In genomic region chr2:222318026-222318711, GRCh38 we compare ENCODE assay signal across 8 cellular contexts. TPM values are rescaled to one million over a fixed set of nuclear protein-coding genes. Genes with fewer than 3 reads are reported as not detected.
DNase-seq lines count a peak whose midpoint lies in the region; FAIRE-seq and TF ChIP-seq lines count a peak whose summit lies in the region.

No MANE protein-coding gene starts in this region.

- H3K79me2 ChIP-seq in keratinocyte (ENCODE audit: control insufficient read depth, insufficient read depth, low read length): no peaks in the 10 kb centered on the region

- no peak overlapping the region for H3K9ac ChIP-seq in keratinocyte (ENCODE audit: control insufficient read depth, extremely low read depth, insufficient read depth, low read length)

- in situ Hi-C loops in HAP-1 (cut with MboI; ENCODE audit: low sequenced_read_pairs): loop anchor here (25.0 kb wide), 2 partner anchors 244 to 256 kb away; no protein-coding TSS in a partner anchor

- intact Hi-C loops in A673 (cut with micrococcal nuclease; ENCODE audit: unreplicated experiment): loop anchor here (1.0 to 5.0 kb wide), 4 partner anchors 164 to 295 kb away; no protein-coding TSS in a partner anchor

- peak; percentile 68 for FAIRE-seq in keratinocyte (lab: Jason Lieb, UNC)

- dilution Hi-C loops in keratinocyte (cut with MboI; ENCODE audit: extremely low pct_ligation_motif_present, low sequenced_read_pairs): no loop called here

- H3K9me1 ChIP-seq in keratinocyte (ENCODE audit: control insufficient read depth, extremely low read depth, insufficient read depth, low read length): no peaks in the 10 kb centered on the region

- H4K20me1 ChIP-seq in keratinocyte (ENCODE audit: control insufficient read depth, extremely low read depth, insufficient read depth, low read length): peaks cover 2% of the 10 kb centered on the region

- H3K4me1 ChIP-seq in A673 (ENCODE audit: insufficient read depth, low read length, poor library complexity, severe bottlenecking) (peaks cover 23% of the 10 kb centered on the region), HAP-1 (no peaks in the 10 kb centered on the region; the same call in 1 of the 2 replicates), keratinocyte (ENCODE audit: control insufficient read depth, extremely low read depth, insufficient read depth, low read length) (peaks cover 8% of the 10 kb centered on the region)

- H3K4me3 ChIP-seq in A673 (ENCODE audit: low read depth, low read length, poor library complexity, severe bottlenecking) (peak overlapping the region; percentile 58), HAP-1 (peak overlapping the region; percentile 23), keratinocyte (ENCODE audit: control insufficient read depth in 2 of 3, extremely low read depth in 1 of 3, insufficient read depth in 2 of 3, low read depth in 1 of 3, low read length in 3 of 3) (peak overlapping the region; percentile 7 to 60 (median 58))

- POLR2A ChIA-PET in A673 (lab: Charles Lee; ENCODE audit: low non-redundant PET) (interaction anchor here (0.5 kb wide), 1 partner anchor 172 kb away, joined by 7 read pairs; no protein-coding TSS in a partner anchor), GM10248 (lab: Yijun Ruan, JAX) (no interaction called here)

- H3K4me2 ChIP-seq in keratinocyte (ENCODE audit: control insufficient read depth, extremely low read depth, insufficient read depth, low read depth, low read length): peak overlapping the region; percentile 84

- DNase-seq in A673 (ENCODE audit: low spot score) (peak; percentile 86), GM10248 (ENCODE audit: extremely low spot score) (peak; percentile 78), HAP-1 (ENCODE audit: low spot score in 2 of 2) (peak; percentile 45 to 75), Kasumi-1 (lab: John Stamatoyannopoulos, UW) (peak; percentile 45 to 50), RPMI8226 (peak; percentile 65), keratinocyte (ENCODE audit: low read depth, low spot score) (no peak), smooth muscle cell of the brain vasculature (ENCODE audit: low read depth, low spot score) (peak; percentile 15)
- DNase-seq in central memory CD4-positive, alpha-beta T cell: peak; percentile 44

- peak overlapping the region; percentile 35 for H2AFZ ChIP-seq in keratinocyte (ENCODE audit: control insufficient read depth, low read length)

- BruUV-seq in A673 (replicated peaks; lab: Mats Ljungman, UMichigan): no TSS peak

- H3K27me3 ChIP-seq in A673 (replicated peaks; ENCODE audit: insufficient read depth, low read depth, low read length, poor library complexity) (no peaks in the 10 kb centered on the region), HAP-1 (ENCODE audit: low read depth) (peaks cover 51% of the 10 kb centered on the region), keratinocyte (ENCODE audit: control insufficient read depth, extremely low read depth, insufficient read depth, low read length) (peaks cover 57% of the 10 kb centered on the region)

- TF ChIP-seq CTCF in A673 (conservative IDR thresholded peaks at IDR 0.05; ENCODE audit: low read depth, low read length) (peak; percentile 70), GM10248 (IDR thresholded peaks at IDR 0.05; ENCODE audit: control extremely low read depth, extremely low read depth, low read depth, missing control alignments) (peak; percentile 64), keratinocyte (optimal IDR thresholded peaks at IDR 0.05 in 1 of 3, IDR thresholded peaks at IDR 0.05 in 1 of 3, conservative IDR thresholded peaks at IDR 0.05 in 1 of 3; ENCODE audit: extremely low read depth in 1 of 3, insufficient read depth in 2 of 3, low read length in 3 of 3) (peak; percentile 35 to 47 (median 40))

- H3K9me3 ChIP-seq in A673 (ENCODE audit: low read depth, low read length, poor library complexity, severe bottlenecking): no peaks in the 10 kb centered on the region
- no peaks in the 10 kb centered on the region for H3K9me3 ChIP-seq in HAP-1
- no peaks in the 10 kb centered on the region for H3K9me3 ChIP-seq in keratinocyte (ENCODE audit: control insufficient read depth, low read depth, low read length)

- H3K36me3 ChIP-seq in A673 (ENCODE audit: insufficient read depth, low read length, poor library complexity, severe bottlenecking) (no peaks in the 10 kb centered on the region), HAP-1 (replicated peaks) (no peaks in the 10 kb centered on the region), keratinocyte (ENCODE audit: control insufficient read depth in 2 of 2, extremely low read depth in 1 of 2, insufficient read depth in 2 of 2, low read length in 2 of 2) (no peaks in the 10 kb centered on the region)

- CTCF ChIA-PET in A673 (lab: Charles Lee): interaction anchor here (0.5 to 1.9 kb wide), 18 partner anchors 11 to 337 kb away, joined by 3 to 13 read pairs (median 4); no protein-coding TSS in a partner anchor
- CTCF ChIA-PET in GM10248 (lab: Yijun Ruan, JAX): interaction anchor here (0.6 to 7.1 kb wide), 60 partner anchors 9 to 630 kb away, joined by 3 to 155 read pairs (median 4); no protein-coding TSS in a partner anchor

- H3K27ac ChIP-seq in A673 (ENCODE audit: low read depth, low read length, poor library complexity, severe bottlenecking) (peak overlapping the region; percentile 59), keratinocyte (ENCODE audit: control insufficient read depth, insufficient read depth, low read length) (no peak overlapping the region)

RNA-seq across cellular contexts. Expression of gene PAX3, which starts 19.4 kb away (rescaled TPM):
- total RNA-seq in A673 (2021): 39.3 and 47.2 TPM in 2 replicates
- not detected in 3 replicates for polyA plus RNA-seq in keratinocyte
- polyA plus RNA-seq in keratinocyte (2011; ENCODE audit: low read depth): not detected
- 0.02 TPM in 1 of 2 replicates, not detected in the other for polyA plus RNA-seq in keratinocyte (2011; cell fraction: cytosol; rRNA removed)
- polyA plus RNA-seq in keratinocyte (2011; cell fraction: nucleus; rRNA removed): not detected in 2 replicates
- not detected in 2 replicates for polyA plus RNA-seq in keratinocyte (2012; ENCODE audit: low replicate concordance)
- polyA minus RNA-seq in keratinocyte: not detected in 3 replicates
- polyA minus RNA-seq in keratinocyte (2011; cell fraction: cytosol; rRNA and poly(A)+ RNA removed): not detected
- not detected in 2 replicates for polyA minus RNA-seq in keratinocyte (2011; cell fraction: nucleus; rRNA and poly(A)+ RNA removed)
